Comparison of ENCODE assay signal across 8 cellular contexts in genomic region chr1:31762726-31763670, GRCh38. TPM values are rescaled to one million over a fixed set of nuclear protein-coding genes. Genes with fewer than 3 reads are reported as not detected.
A peak's percentile ranks its signal among the peaks of the same experiment; 100 is the strongest.
DNase-seq lines count a peak whose midpoint lies in the region; ATAC-seq and TF ChIP-seq lines count a peak whose summit lies in the region.

No MANE protein-coding gene starts in this region.

- CTCF ChIA-PET in PC-3 (lab: Charles Lee), result interaction anchor here (0.5 to 0.7 kb wide), 3 partner anchors 17 to 175 kb away, joined by 3 to 8 read pairs (median 3); partner anchors contain the start of gene PTP4A2

- H3K36me3 ChIP-seq in PC-3 (ENCODE audit: low read depth, low read length) (no peaks in the 10 kb centered on the region), esophagus squamous epithelium (no peaks in the 10 kb centered on the region), stomach (no peaks in the 10 kb centered on the region)

- H4K20me1 ChIP-seq in PC-3 (ENCODE audit: low read length), result no peaks in the 10 kb centered on the region

- POLR2A ChIA-PET in PC-3 (lab: Charles Lee; ENCODE audit: unreplicated experiment), result interaction anchor here (0.7 kb wide), 1 partner anchor 310 kb away, joined by 3 read pairs; the partner anchor contains the start of gene TMEM39B

- H3K27ac ChIP-seq in PC-3 (ENCODE audit: low read length), result no peak overlapping the region
- no peak overlapping the region for H3K27ac ChIP-seq in esophagus squamous epithelium
- no peak overlapping the region for H3K27ac ChIP-seq in stomach

- peak overlapping the region in 3 of 6 donors; percentile 32 to 51 (median 44) for H3K27ac Mint-ChIP-seq in naive B cell

- peak overlapping the region; percentile 21; the same call in 1 of the 2 replicates for H3K9ac ChIP-seq in PC-3 (ENCODE audit: low read length)

- H3K4me1 ChIP-seq in PC-3 (ENCODE audit: insufficient read depth, low read length), result peaks cover 24% of the 10 kb centered on the region
- peaks cover 16 to 46% (median 28%) of the 10 kb centered on the region in 3 donors for H3K4me1 ChIP-seq in esophagus squamous epithelium
- peaks cover 33 to 49% (median 43%) of the 10 kb centered on the region in 4 donors for H3K4me1 ChIP-seq in stomach

- H3K9me3 Mint-ChIP-seq in naive B cell, result no peaks in the 10 kb centered on the region

- H3K9me2 ChIP-seq in PC-3 (replicated peaks; ENCODE audit: low read length), result no peaks in the 10 kb centered on the region

- H2AFZ ChIP-seq in PC-3 (ENCODE audit: low read length), result peak overlapping the region; percentile 76

- peaks cover 3 to 22% (median 9%) of the 10 kb centered on the region in 3 donors for H3K27me3 Mint-ChIP-seq in naive B cell

- peak overlapping the region; percentile 100 for H3K4me2 ChIP-seq in PC-3 (ENCODE audit: low read length)

- 0 out of 2 replicates have a peak, but pooled peaks cover 5% of the 10 kb centered on the region for H3K79me2 ChIP-seq in PC-3 (ENCODE audit: low read length)

- peaks cover 28 to 38% (median 31%) of the 10 kb centered on the region in 3 donors for H3K4me1 Mint-ChIP-seq in naive B cell

- peak overlapping the region; percentile 74 to 93 (median 84) for H3K4me3 Mint-ChIP-seq in naive B cell

- no peak for TF ChIP-seq POLR2A in esophagus squamous epithelium (IDR thresholded peaks at IDR 0.05)
- no peak for TF ChIP-seq POLR2A in stomach (IDR thresholded peaks at IDR 0.05)

- TF ChIP-seq CTCF in PC-3 (conservative IDR thresholded peaks at IDR 0.05; ENCODE audit: low read depth, low read length) (peak; percentile 69), esophagus squamous epithelium (IDR thresholded peaks at IDR 0.05) (peak; percentile 50 to 62 (median 56)), stomach (IDR thresholded peaks at IDR 0.05) (peak in 5 of 7 experiments; percentile 27 to 72 (median 63))

- no peaks in the 10 kb centered on the region for H3F3A ChIP-seq in PC-3 (ENCODE audit: low read length, unreplicated experiment)

- peak; percentile 56 for ATAC-seq in PC-3
- peak; percentile 54 to 55 for ATAC-seq in naive B cell (ENCODE audit: low read depth in 2 of 2)
- no peak for ATAC-seq in GM18907 (IDR thresholded peaks at IDR 0.05; ENCODE audit: unreplicated experiment)

- no peaks in the 10 kb centered on the region for H3K36me3 Mint-ChIP-seq in naive B cell

- WGBS in esophagus squamous epithelium, 2 donors, result 1 to 2% methylated on average over 17 to 23 of the region's 60 CpGs
- WGBS in stomach, 5 donors, result 0 to 1% (median 1%) methylated on average over 25 to 60 of the region's 60 CpGs

- no peaks in the 10 kb centered on the region for H3K27me3 ChIP-seq in PC-3 (ENCODE audit: low read length)
- peaks cover 0 to 90% (median 10%) of the 10 kb centered on the region in 4 donors for H3K27me3 ChIP-seq in esophagus squamous epithelium
- H3K27me3 ChIP-seq in stomach, result peaks cover 0 to 66% (median 32%) of the 10 kb centered on the region in 3 donors

- DNase-seq in CD1c-positive myeloid dendritic cell (ENCODE audit: extremely low spot score) (peak; percentile 52), HT-29 (ENCODE audit: low spot score) (peak; percentile 56), PC-3 (peak; percentile 76), esophagus squamous epithelium (lab: John Stamatoyannopoulos, UW) (no peak), naive B cell (peak; percentile 75), stomach (peak; percentile 80)
- peak; percentile 79 to 87 for DNase-seq in activated T-cell treated with anti-CD3 and anti-CD28 coated beads, Interleukin-2, amount 50 U/mL, for 48 hours

- BruUV-seq in PC-3 (replicated peaks; lab: Mats Ljungman, UMichigan), result no TSS peak

- no peak for TF ChIP-seq EP300 in stomach (IDR thresholded peaks at IDR 0.05)

- intact Hi-C loops in PC-3 (cut with micrococcal nuclease), result loop anchor here (1.0 to 5.0 kb wide), 3 partner anchors 26 to 174 kb away; partner anchors contain the start of gene PTP4A2
- intact Hi-C loops in esophagus squamous epithelium (cut with DNase I), result no loop called here
- intact Hi-C loops in stomach (cut with DNase I; ENCODE audit: low total_unique reads), result no loop called here

- peak overlapping the region; percentile 78 for H3K4me3 ChIP-seq in PC-3 (ENCODE audit: low read length)
- H3K4me3 ChIP-seq in esophagus squamous epithelium, result peak overlapping the region; percentile 29 to 73 (median 48)
- peak overlapping the region; percentile 54 to 66 (median 56) for H3K4me3 ChIP-seq in stomach

- H3K9me3 ChIP-seq in PC-3 (ENCODE audit: low read length) (no peaks in the 10 kb centered on the region), esophagus squamous epithelium (no peaks in the 10 kb centered on the region), stomach (no peaks in the 10 kb centered on the region)

RNA-seq across cellular contexts. Expression of gene ADGRB2, which starts 1.1 kb away (rescaled TPM):
- 1.2 and 2.2 TPM in 2 replicates for total RNA-seq in HT-29 (2014; rRNA removed; shearing (Covaris generic))
- total RNA-seq in PC-3 (2014; rRNA removed), result 12.3 and 15.7 TPM in 2 replicates
- 1 to 10 TPM in 2 of 4 donors, under 1 TPM in 2; 0.18 to 2.1 (median 0.86) TPM for total RNA-seq in esophagus squamous epithelium
- not detected for polyA plus RNA-seq in naive B cell (ENCODE audit: low read depth in 6 of 6)
- 1 to 10 TPM in 4 of 5 donors, not detected in 1; 1.3 to 4.9 (median 2.8) TPM for total RNA-seq in stomach
- polyA plus RNA-seq in stomach, result 1 to 10 TPM in 2 of 3 donors, under 1 TPM in 1; 0.61 to 1.9 (median 1.5) TPM

RNA-seq across cellular contexts. Expression of gene SPOCD1, which starts 52.8 kb away (rescaled TPM):
- 0.10 and 0.20 TPM in 2 replicates for total RNA-seq in HT-29 (2014; rRNA removed; shearing (Covaris generic))
- total RNA-seq in PC-3 (2014; rRNA removed) (4.1 and 5.4 TPM in 2 replicates), esophagus squamous epithelium (under 1 TPM in 3 of 4 donors, not detected in 1; 0.18 to 0.40 (median 0.38) TPM), stomach (10 to 100 TPM in 1 of 5 donors, 1 to 10 TPM in 2, under 1 TPM in 1, not detected in 1; 0.55 to 11.1 (median 5.1) TPM)
- polyA plus RNA-seq in naive B cell (ENCODE audit: low read depth in 6 of 6) (under 1 TPM in 4 of 6 donors, not detected in 2; 0.23 to 0.38 (median 0.34) TPM), stomach (1 to 10 TPM in 2 of 3 donors, under 1 TPM in 1; 0.95 to 5.6 (median 3.1) TPM)

RNA-seq across cellular contexts. Expression of gene COL16A1, which starts 59.2 kb away (rescaled TPM):
- 31.0 and 37.5 TPM in 2 replicates for total RNA-seq in HT-29 (2014; rRNA removed; shearing (Covaris generic))
- 1.7 and 5.0 TPM in 2 replicates for total RNA-seq in PC-3 (2014; rRNA removed)
- total RNA-seq in esophagus squamous epithelium, result 10 to 100 TPM in 2 of 4 donors, 1 to 10 TPM in 2; 8.8 to 35.5 (median 16.4) TPM
- polyA plus RNA-seq in naive B cell (ENCODE audit: low read depth in 6 of 6), result 1 to 10 TPM in 1 of 6 donors, under 1 TPM in 1, not detected in 4; 0.64 to 1.2 TPM
- 100 to 1,000 TPM in 3 of 5 donors, 10 to 100 TPM in 2; 64.2 to 127 (median 118) TPM for total RNA-seq in stomach
- polyA plus RNA-seq in stomach, result 10 to 100 TPM; 19.8 to 27.4 (median 24.7) TPM
